In the genomic region with DNA sequence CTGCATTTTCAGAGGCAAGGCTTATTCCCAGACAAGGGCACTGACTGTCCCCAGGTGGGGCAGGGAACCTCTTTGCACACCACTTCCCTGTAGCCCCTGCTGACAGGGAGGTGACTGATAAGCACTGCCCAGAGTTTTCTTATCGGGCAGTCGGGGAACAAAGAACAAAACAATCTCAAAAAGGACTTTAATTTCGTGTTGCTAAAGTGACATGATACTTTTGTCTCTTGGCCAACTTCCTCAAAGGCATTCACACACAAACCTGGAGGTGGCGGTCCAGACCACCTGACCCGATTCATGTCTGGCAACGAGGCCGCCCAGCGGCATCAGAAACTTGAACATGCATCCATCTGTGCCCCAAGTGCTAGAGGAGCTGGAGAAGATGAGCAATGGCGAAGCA, we compare ENCODE assay signal across 1 cellular context.
A peak's percentile ranks its signal among the peaks of the same experiment; 100 is the strongest.
TF ChIP-seq lines count a peak whose summit lies in the region.

No MANE protein-coding gene starts in this region.

TF ChIP-seq in K562, 482 proteins besides CTCF, POLR2A, EP300 and RAD21 (continues in another document):
- no peak for TF ChIP-seq ZNF408 (CRISPR knock-in tag; IDR thresholded peaks at IDR 0.05; ENCODE audit: low read depth)
- no peak for TF ChIP-seq FOXP1 (CRISPR knock-in tag; IDR thresholded peaks at IDR 0.05)
- no peak for TF ChIP-seq TAF7 (tag; IDR thresholded peaks at IDR 0.05)
- TF ChIP-seq ZNF197 (CRISPR knock-in tag; IDR thresholded peaks at IDR 0.05; ENCODE audit: low read depth) = no peak
- TF ChIP-seq ERF (CRISPR knock-in tag; IDR thresholded peaks at IDR 0.05) = no peak
- TF ChIP-seq CTBP1 (IDR thresholded peaks at IDR 0.05; ENCODE audit: borderline replicate concordance) = peak; percentile 32; the same call in 1 of the 2 replicates
- TF ChIP-seq SUPT5H (IDR thresholded peaks at IDR 0.05) = no peak
- TF ChIP-seq CBX1 (IDR thresholded peaks at IDR 0.05; ENCODE audit: low read depth) = no peak
- TF ChIP-seq MCM7 (IDR thresholded peaks at IDR 0.05) = no peak
- TF ChIP-seq, protein P1, sequence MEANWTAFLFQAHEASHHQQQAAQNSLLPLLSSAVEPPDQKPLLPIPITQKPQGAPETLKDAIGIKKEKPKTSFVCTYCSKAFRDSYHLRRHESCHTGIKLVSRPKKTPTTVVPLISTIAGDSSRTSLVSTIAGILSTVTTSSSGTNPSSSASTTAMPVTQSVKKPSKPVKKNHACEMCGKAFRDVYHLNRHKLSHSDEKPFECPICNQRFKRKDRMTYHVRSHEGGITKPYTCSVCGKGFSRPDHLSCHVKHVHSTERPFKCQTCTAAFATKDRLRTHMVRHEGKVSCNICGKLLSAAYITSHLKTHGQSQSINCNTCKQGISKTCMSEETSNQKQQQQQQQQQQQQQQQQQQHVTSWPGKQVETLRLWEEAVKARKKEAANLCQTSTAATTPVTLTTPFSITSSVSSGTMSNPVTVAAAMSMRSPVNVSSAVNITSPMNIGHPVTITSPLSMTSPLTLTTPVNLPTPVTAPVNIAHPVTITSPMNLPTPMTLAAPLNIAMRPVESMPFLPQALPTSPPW (CRISPR knock-in tag; IDR thresholded peaks at IDR 0.05) = peak; percentile 16; the same call in 1 of the 2 replicates
- TF ChIP-seq POLR2AphosphoS5 (IDR thresholded peaks at IDR 0.05; ENCODE audit: control insufficient read depth, insufficient read depth, low read depth, low read length) = no peak
- TF ChIP-seq ZNF717 (CRISPR knock-in tag; IDR thresholded peaks at IDR 0.05) = no peak
- TF ChIP-seq LARP7 (IDR thresholded peaks at IDR 0.05) = no peak
- TF ChIP-seq, protein P2, sequence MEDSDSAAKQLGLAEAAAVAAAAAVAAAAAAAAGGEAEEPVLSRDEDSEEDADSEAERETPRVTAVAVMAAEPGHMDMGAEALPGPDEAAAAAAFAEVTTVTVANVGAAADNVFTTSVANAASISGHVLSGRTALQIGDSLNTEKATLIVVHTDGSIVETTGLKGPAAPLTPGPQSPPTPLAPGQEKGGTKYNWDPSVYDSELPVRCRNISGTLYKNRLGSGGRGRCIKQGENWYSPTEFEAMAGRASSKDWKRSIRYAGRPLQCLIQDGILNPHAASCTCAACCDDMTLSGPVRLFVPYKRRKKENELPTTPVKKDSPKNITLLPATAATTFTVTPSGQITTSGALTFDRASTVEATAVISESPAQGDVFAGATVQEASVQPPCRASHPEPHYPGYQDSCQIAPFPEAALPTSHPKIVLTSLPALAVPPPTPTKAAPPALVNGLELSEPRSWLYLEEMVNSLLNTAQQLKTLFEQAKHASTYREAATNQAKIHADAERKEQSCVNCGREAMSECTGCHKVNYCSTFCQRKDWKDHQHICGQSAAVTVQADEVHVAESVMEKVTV (CRISPR knock-in tag; IDR thresholded peaks at IDR 0.05) = peak; percentile 62; the same call in 1 of the 2 replicates
- TF ChIP-seq, protein P3, sequence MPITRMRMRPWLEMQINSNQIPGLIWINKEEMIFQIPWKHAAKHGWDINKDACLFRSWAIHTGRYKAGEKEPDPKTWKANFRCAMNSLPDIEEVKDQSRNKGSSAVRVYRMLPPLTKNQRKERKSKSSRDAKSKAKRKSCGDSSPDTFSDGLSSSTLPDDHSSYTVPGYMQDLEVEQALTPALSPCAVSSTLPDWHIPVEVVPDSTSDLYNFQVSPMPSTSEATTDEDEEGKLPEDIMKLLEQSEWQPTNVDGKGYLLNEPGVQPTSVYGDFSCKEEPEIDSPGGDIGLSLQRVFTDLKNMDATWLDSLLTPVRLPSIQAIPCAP (CRISPR knock-in tag; IDR thresholded peaks at IDR 0.05; ENCODE audit: borderline replicate concordance) = no peak
- TF ChIP-seq JUND (IDR thresholded peaks at IDR 0.05; ENCODE audit: borderline replicate concordance, low read depth, low read length) = 0 out of 2 replicates have a peak, but pooled peaks have one; percentile 13
- TF ChIP-seq JUND (tag; IDR thresholded peaks at IDR 0.05; ENCODE audit: borderline replicate concordance, low read depth, low read length) = peak; percentile 46; the same call in 1 of the 3 replicates
- TF ChIP-seq TCF3 (CRISPR knock-in tag; IDR thresholded peaks at IDR 0.05) = peak; percentile 29; the same call in 1 of the 2 replicates
- TF ChIP-seq CEBPG (CRISPR knock-in tag; IDR thresholded peaks at IDR 0.05) = peak; percentile 31; the same call in 1 of the 2 replicates
- TF ChIP-seq CEBPG (tag; conservative IDR thresholded peaks at IDR 0.05 in 1 of 2, IDR thresholded peaks at IDR 0.05 in 1 of 2) = no peak
- TF ChIP-seq SMARCE1 (IDR thresholded peaks at IDR 0.05) = peak; percentile 45; the same call in 1 of the 2 replicates
- peak; percentile 60 for TF ChIP-seq NFIC (IDR thresholded peaks at IDR 0.05)
- TF ChIP-seq SMARCA4 (IDR thresholded peaks at IDR 0.05) = 0 out of 2 replicates have a peak, but pooled peaks have one; percentile 18
- TF ChIP-seq, protein P4, sequence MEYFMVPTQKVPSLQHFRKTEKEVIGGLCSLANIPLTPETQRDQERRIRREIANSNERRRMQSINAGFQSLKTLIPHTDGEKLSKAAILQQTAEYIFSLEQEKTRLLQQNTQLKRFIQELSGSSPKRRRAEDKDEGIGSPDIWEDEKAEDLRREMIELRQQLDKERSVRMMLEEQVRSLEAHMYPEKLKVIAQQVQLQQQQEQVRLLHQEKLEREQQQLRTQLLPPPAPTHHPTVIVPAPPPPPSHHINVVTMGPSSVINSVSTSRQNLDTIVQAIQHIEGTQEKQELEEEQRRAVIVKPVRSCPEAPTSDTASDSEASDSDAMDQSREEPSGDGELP (CRISPR knock-in tag; IDR thresholded peaks at IDR 0.05; ENCODE audit: borderline replicate concordance) = peak; percentile 70; the same call in 1 of the 2 replicates
- TF ChIP-seq DPF2 (IDR thresholded peaks at IDR 0.05) = peak; percentile 64
- TF ChIP-seq NCOA1 (IDR thresholded peaks at IDR 0.05; ENCODE audit: low read depth) = 0 out of 2 replicates have a peak, but pooled peaks have one; percentile 18
- TF ChIP-seq NR1H2 (CRISPR knock-in tag; IDR thresholded peaks at IDR 0.05) = no peak
- TF ChIP-seq TEAD4 (IDR thresholded peaks at IDR 0.05; ENCODE audit: low read length) = 0 out of 2 replicates have a peak, but pooled peaks have one; percentile 41
- TF ChIP-seq TEAD4 (CRISPR knock-in tag; IDR thresholded peaks at IDR 0.05; ENCODE audit: borderline replicate concordance) = no peak
- TF ChIP-seq, protein P5, sequence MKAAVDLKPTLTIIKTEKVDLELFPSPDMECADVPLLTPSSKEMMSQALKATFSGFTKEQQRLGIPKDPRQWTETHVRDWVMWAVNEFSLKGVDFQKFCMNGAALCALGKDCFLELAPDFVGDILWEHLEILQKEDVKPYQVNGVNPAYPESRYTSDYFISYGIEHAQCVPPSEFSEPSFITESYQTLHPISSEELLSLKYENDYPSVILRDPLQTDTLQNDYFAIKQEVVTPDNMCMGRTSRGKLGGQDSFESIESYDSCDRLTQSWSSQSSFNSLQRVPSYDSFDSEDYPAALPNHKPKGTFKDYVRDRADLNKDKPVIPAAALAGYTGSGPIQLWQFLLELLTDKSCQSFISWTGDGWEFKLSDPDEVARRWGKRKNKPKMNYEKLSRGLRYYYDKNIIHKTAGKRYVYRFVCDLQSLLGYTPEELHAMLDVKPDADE (conservative IDR thresholded peaks at IDR 0.05; ENCODE audit: control insufficient read depth, low read depth, low read length) = 0 out of 2 replicates have a peak, but pooled peaks have one; percentile 20
- TF ChIP-seq, protein P6, sequence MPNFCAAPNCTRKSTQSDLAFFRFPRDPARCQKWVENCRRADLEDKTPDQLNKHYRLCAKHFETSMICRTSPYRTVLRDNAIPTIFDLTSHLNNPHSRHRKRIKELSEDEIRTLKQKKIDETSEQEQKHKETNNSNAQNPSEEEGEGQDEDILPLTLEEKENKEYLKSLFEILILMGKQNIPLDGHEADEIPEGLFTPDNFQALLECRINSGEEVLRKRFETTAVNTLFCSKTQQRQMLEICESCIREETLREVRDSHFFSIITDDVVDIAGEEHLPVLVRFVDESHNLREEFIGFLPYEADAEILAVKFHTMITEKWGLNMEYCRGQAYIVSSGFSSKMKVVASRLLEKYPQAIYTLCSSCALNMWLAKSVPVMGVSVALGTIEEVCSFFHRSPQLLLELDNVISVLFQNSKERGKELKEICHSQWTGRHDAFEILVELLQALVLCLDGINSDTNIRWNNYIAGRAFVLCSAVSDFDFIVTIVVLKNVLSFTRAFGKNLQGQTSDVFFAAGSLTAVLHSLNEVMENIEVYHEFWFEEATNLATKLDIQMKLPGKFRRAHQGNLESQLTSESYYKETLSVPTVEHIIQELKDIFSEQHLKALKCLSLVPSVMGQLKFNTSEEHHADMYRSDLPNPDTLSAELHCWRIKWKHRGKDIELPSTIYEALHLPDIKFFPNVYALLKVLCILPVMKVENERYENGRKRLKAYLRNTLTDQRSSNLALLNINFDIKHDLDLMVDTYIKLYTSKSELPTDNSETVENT (CRISPR knock-in tag; IDR thresholded peaks at IDR 0.05) = no peak
- no peak for TF ChIP-seq EZH2 (IDR thresholded peaks at IDR 0.05; ENCODE audit: borderline replicate concordance, low read depth, low read length)
- no peak for TF ChIP-seq CEBPB (tag; IDR thresholded peaks at IDR 0.05)
- TF ChIP-seq STAG1 (CRISPR knock-in tag; IDR thresholded peaks at IDR 0.05; ENCODE audit: borderline replicate concordance) = peak; percentile 51; the same call in 1 of the 2 replicates
- TF ChIP-seq, protein P7, sequence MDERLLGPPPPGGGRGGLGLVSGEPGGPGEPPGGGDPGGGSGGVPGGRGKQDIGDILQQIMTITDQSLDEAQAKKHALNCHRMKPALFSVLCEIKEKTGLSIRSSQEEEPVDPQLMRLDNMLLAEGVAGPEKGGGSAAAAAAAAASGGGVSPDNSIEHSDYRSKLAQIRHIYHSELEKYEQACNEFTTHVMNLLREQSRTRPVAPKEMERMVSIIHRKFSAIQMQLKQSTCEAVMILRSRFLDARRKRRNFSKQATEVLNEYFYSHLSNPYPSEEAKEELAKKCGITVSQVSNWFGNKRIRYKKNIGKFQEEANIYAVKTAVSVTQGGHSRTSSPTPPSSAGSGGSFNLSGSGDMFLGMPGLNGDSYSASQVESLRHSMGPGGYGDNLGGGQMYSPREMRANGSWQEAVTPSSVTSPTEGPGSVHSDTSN (CRISPR knock-in tag; IDR thresholded peaks at IDR 0.05; ENCODE audit: low read depth) = no peak
- TF ChIP-seq, protein P7 (tag; conservative IDR thresholded peaks at IDR 0.05; ENCODE audit: low read depth) = 0 out of 2 replicates have a peak, but pooled peaks have one; percentile 17
- TF ChIP-seq ZNF668 (CRISPR knock-in tag; IDR thresholded peaks at IDR 0.05) = no peak
- TF ChIP-seq, protein P8, sequence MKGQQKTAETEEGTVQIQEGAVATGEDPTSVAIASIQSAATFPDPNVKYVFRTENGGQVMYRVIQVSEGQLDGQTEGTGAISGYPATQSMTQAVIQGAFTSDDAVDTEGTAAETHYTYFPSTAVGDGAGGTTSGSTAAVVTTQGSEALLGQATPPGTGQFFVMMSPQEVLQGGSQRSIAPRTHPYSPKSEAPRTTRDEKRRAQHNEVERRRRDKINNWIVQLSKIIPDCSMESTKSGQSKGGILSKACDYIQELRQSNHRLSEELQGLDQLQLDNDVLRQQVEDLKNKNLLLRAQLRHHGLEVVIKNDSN (CRISPR knock-in tag; IDR thresholded peaks at IDR 0.05) = peak; percentile 69
- 0 out of 2 replicates have a peak, but pooled peaks have one; percentile 6 for TF ChIP-seq TAL1 (IDR thresholded peaks at IDR 0.05)
- no peak for TF ChIP-seq ESRRA (IDR thresholded peaks at IDR 0.05; ENCODE audit: borderline replicate concordance, low read depth)
- no peak; the same call in 1 of the 2 replicates for TF ChIP-seq CREM (IDR thresholded peaks at IDR 0.05; ENCODE audit: low read depth)
- TF ChIP-seq ZNF253 (CRISPR knock-in tag; conservative IDR thresholded peaks at IDR 0.05) = no peak
- TF ChIP-seq CBFA2T2 (conservative IDR thresholded peaks at IDR 0.05) = 0 out of 2 replicates have a peak, but pooled peaks have one; percentile 6
- TF ChIP-seq, protein P9, sequence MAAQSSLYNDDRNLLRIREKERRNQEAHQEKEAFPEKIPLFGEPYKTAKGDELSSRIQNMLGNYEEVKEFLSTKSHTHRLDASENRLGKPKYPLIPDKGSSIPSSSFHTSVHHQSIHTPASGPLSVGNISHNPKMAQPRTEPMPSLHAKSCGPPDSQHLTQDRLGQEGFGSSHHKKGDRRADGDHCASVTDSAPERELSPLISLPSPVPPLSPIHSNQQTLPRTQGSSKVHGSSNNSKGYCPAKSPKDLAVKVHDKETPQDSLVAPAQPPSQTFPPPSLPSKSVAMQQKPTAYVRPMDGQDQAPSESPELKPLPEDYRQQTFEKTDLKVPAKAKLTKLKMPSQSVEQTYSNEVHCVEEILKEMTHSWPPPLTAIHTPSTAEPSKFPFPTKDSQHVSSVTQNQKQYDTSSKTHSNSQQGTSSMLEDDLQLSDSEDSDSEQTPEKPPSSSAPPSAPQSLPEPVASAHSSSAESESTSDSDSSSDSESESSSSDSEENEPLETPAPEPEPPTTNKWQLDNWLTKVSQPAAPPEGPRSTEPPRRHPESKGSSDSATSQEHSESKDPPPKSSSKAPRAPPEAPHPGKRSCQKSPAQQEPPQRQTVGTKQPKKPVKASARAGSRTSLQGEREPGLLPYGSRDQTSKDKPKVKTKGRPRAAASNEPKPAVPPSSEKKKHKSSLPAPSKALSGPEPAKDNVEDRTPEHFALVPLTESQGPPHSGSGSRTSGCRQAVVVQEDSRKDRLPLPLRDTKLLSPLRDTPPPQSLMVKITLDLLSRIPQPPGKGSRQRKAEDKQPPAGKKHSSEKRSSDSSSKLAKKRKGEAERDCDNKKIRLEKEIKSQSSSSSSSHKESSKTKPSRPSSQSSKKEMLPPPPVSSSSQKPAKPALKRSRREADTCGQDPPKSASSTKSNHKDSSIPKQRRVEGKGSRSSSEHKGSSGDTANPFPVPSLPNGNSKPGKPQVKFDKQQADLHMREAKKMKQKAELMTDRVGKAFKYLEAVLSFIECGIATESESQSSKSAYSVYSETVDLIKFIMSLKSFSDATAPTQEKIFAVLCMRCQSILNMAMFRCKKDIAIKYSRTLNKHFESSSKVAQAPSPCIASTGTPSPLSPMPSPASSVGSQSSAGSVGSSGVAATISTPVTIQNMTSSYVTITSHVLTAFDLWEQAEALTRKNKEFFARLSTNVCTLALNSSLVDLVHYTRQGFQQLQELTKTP (IDR thresholded peaks at IDR 0.05; ENCODE audit: low read depth in 1 of 2, partially characterized antibody in 2 of 2) = no peak
- no peak for TF ChIP-seq ZNF140 (CRISPR knock-in tag; IDR thresholded peaks at IDR 0.05)
- TF ChIP-seq HDGF (IDR thresholded peaks at IDR 0.05) = 0 out of 2 replicates have a peak, but pooled peaks have one; percentile 21
- TF ChIP-seq PHF21A (IDR thresholded peaks at IDR 0.05; ENCODE audit: borderline replicate concordance, low read depth) = no peak
- no peak for TF ChIP-seq PHB (CRISPR knock-in tag; IDR thresholded peaks at IDR 0.05)
- 0 out of 2 replicates have a peak, but pooled peaks have one; percentile 18 for TF ChIP-seq L3MBTL2 (IDR thresholded peaks at IDR 0.05)
- TF ChIP-seq HDAC1 (IDR thresholded peaks at IDR 0.05) = 0 out of 4 replicates have a peak, but pooled peaks of 1 of the 2 experiments have one; percentile 18
- TF ChIP-seq SOX6 (IDR thresholded peaks at IDR 0.05) = peak; percentile 91
- no peak for TF ChIP-seq SP2 (IDR thresholded peaks at IDR 0.05; ENCODE audit: extremely low read depth, low read depth, low read length, poor library complexity, severe bottlenecking)
